8 cellular contexts compared by ENCODE assay signal in the genomic region with DNA sequence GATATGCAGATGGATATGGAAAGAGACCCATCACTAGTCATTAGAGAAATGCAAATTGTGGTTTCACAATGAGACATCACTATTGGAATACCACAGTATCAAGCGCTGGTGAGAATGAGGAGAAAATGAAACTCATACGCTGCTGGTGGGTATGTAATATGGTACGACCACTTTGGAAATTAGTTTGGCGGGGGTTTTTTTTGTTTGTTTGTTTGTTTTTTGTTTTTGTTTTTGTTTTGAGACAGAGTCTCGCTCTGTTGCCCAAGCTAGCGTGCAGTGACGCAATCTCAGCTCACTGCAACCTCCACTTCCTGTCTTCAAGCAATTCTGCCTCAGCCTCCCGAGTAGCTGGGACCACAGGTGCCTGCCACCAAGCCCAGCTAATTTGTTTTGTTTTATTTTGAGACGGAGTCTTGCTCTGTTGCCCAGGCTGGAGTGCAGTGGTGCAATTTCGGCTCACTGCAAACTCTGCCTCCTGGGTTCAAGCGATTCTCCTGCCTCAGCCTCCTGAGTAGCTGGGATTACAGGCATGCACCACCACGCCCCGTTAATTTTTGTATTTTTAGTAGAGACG. TPM values are rescaled to one million over a fixed set of nuclear protein-coding genes. Genes with fewer than 3 reads are reported as not detected.
DNase-seq lines count a peak whose midpoint lies in the region; ATAC-seq and TF ChIP-seq lines count a peak whose summit lies in the region.
"Not testable (repeated sequence)": the region's sequence is repeated elsewhere in the genome, so short reads cannot be mapped to it uniquely, and the experiment has no call there.

No MANE protein-coding gene starts in this region.

- H3K4me1 Mint-ChIP-seq in IgD-negative memory B cell; central memory CD8-positive, alpha-beta T cell; stimulated activated naive CD8-positive, alpha-beta T cell treated with anti-CD3 and anti-CD28 coated beads, Interleukin-15, Interleukin-2, amounts not matched to agents 100 ng/mL and 50 ng/mL, for 24 hours (ENCODE audit: low read depth): not testable (repeated sequence)

- not testable (repeated sequence) for TF ChIP-seq CTCF in GM06990 (IDR thresholded peaks at IDR 0.05; ENCODE audit: insufficient read depth, low read length, poor library complexity, severe bottlenecking)

- H3K36me3 ChIP-seq in GM06990 (ENCODE audit: control insufficient read depth, insufficient read depth, low read length) = not testable (repeated sequence)

- peak; percentile 68 for DNase-seq in GM06990 (ENCODE audit: extremely low read depth, insufficient read length)
- peak in 1 of 2 donors; percentile 21 for DNase-seq in central memory CD8-positive, alpha-beta T cell (ENCODE audit: low spot score in 2 of 2)

- peak overlapping the region; percentile 51 for H3K4me3 ChIP-seq in GM06990 (replicated peaks; ENCODE audit: low read depth, low read length)

- H3K36me3 Mint-ChIP-seq in IgD-negative memory B cell; central memory CD8-positive, alpha-beta T cell (ENCODE audit: insufficient read depth); stimulated activated naive CD8-positive, alpha-beta T cell treated with anti-CD3 and anti-CD28 coated beads, Interleukin-15, Interleukin-2, amounts not matched to agents 100 ng/mL and 50 ng/mL, for 24 hours (ENCODE audit: low read depth): not testable (repeated sequence)

- H3K27ac Mint-ChIP-seq in IgD-negative memory B cell = peak overlapping the region; percentile 50 to 84 (median 63)
- not testable (repeated sequence) for H3K27ac Mint-ChIP-seq in central memory CD8-positive, alpha-beta T cell (ENCODE audit: low read depth)
- peak overlapping the region; percentile 49 for H3K27ac Mint-ChIP-seq in stimulated activated naive CD8-positive, alpha-beta T cell treated with anti-CD3 and anti-CD28 coated beads, Interleukin-15, Interleukin-2, amounts not matched to agents 100 ng/mL and 50 ng/mL, for 24 hours

- H3K27me3 Mint-ChIP-seq in IgD-negative memory B cell = peaks cover 28% of the 10 kb centered on the region
- peaks cover 42% of the 10 kb centered on the region for H3K27me3 Mint-ChIP-seq in central memory CD8-positive, alpha-beta T cell
- H3K27me3 Mint-ChIP-seq in stimulated activated naive CD8-positive, alpha-beta T cell treated with anti-CD3 and anti-CD28 coated beads, Interleukin-15, Interleukin-2, amounts not matched to agents 100 ng/mL and 50 ng/mL, for 24 hours = peaks cover 49% of the 10 kb centered on the region

- not testable (repeated sequence) for H3K9me3 Mint-ChIP-seq in IgD-negative memory B cell; central memory CD8-positive, alpha-beta T cell; stimulated activated naive CD8-positive, alpha-beta T cell treated with anti-CD3 and anti-CD28 coated beads, Interleukin-15, Interleukin-2, amounts not matched to agents 100 ng/mL and 50 ng/mL, for 24 hours

- not testable (repeated sequence) for H3K27me3 ChIP-seq in GM06990 (replicated peaks; ENCODE audit: control insufficient read depth, insufficient read depth, low read length)

- ATAC-seq in GM18909 (IDR thresholded peaks at IDR 0.05; ENCODE audit: poor library complexity, unreplicated experiment) = peak; percentile 40
- ATAC-seq in GM21529 (IDR thresholded peaks at IDR 0.05; ENCODE audit: unreplicated experiment) = peak; percentile 66
- peak; percentile 77 for ATAC-seq in HG02973 (IDR thresholded peaks at IDR 0.05; ENCODE audit: unreplicated experiment)
- peak; percentile 64 to 87 for ATAC-seq in activated CD4-positive, CD25-positive, alpha-beta regulatory T cell treated with anti-CD3 and anti-CD28 coated beads, Interleukin-2, amount 50 U/mL, for 24 hours
- not testable (repeated sequence) for ATAC-seq in central memory CD8-positive, alpha-beta T cell (replicated peaks; ENCODE audit: extremely low read depth, poor library complexity, severe bottlenecking)

- H3K4me3 Mint-ChIP-seq in IgD-negative memory B cell = peak overlapping the region in 3 of 4 donors; percentile 23 to 88 (median 53)
- peak overlapping the region; percentile 35 for H3K4me3 Mint-ChIP-seq in central memory CD8-positive, alpha-beta T cell
- peak overlapping the region; percentile 5 for H3K4me3 Mint-ChIP-seq in stimulated activated naive CD8-positive, alpha-beta T cell treated with anti-CD3 and anti-CD28 coated beads, Interleukin-15, Interleukin-2, amounts not matched to agents 100 ng/mL and 50 ng/mL, for 24 hours

RNA-seq across cellular contexts. Expression of a gene that starts 19.1 kb away (rescaled TPM):
- not detected for polyA plus RNA-seq in IgD-negative memory B cell

RNA-seq across cellular contexts. Expression of a gene that starts 49.9 kb away (rescaled TPM):
- polyA plus RNA-seq in IgD-negative memory B cell = not detected
